8 cellular contexts compared by ENCODE assay signal in the genomic region with DNA sequence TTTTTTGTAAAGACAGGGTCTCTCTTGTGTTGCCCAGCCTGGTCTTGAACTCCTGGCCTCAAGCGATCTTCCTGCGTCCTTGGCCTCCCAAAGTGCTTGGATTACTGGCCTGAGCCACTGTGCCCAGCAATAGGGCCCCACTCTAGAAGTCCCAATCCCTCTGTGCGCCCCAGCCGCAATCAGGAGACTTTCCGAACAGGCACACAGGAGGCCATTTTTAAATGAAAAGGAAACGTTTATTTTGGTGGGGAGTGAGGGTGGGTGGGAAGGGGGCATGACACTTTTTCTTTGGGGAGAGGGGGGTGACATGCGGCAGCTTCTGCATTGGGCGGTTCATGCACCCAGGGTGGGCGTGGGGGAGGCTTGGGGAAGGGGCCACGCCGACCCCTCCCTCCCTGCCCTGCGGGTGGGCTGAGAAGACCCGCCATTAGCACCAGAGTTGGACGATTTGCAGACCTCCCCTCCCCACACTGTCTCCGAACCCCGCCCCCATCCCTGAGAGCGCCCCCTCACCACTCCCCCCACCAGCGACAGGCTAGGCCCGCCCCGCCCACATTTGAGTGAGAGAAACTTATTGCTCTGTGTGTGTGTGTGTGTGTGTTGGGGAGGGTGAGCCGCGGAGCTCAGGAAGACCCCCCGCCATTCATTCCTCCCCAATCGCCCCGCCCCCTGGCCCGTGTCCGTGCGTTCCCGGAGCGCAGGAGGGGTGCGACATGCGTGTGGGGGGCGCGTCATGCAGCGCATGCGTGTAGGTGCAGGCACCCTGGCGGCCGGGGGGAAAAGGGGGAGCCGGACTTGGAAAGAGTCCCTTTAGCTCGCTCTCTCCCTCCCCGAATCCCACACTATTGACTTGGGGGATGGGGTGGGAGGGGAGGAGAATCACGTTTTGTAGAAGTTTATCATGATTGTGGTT. TPM values are rescaled to one million over a fixed set of nuclear protein-coding genes. Genes with fewer than 3 reads are reported as not detected.
A peak's percentile ranks its signal among the peaks of the same experiment; 100 is the strongest.
DNase-seq lines count a peak whose midpoint lies in the region; ATAC-seq, FAIRE-seq and TF ChIP-seq lines count a peak whose summit lies in the region.

No MANE protein-coding gene starts in this region.

- peak; percentile 93 for FAIRE-seq in HTR-8/SVneo (lab: Jason Lieb, UNC)

- peaks cover 64% of the 10 kb centered on the region for H3K27me3 Mint-ChIP-seq in CD8-positive, alpha-beta T cell (ENCODE audit: low read depth)

- peak; percentile 29 for ATAC-seq in CD8-positive, alpha-beta T cell
- ATAC-seq in GM18502 (IDR thresholded peaks at IDR 0.05; ENCODE audit: poor library complexity, unreplicated experiment) (no peak), HG02588 (IDR thresholded peaks at IDR 0.05; ENCODE audit: unreplicated experiment) (no peak)

- H3K9me3 ChIP-seq in CD8-positive, alpha-beta T cell (ENCODE audit: low read length) = no peaks in the 10 kb centered on the region

- H3K4me1 Mint-ChIP-seq in CD8-positive, alpha-beta T cell (ENCODE audit: low read depth) = peaks cover 15% of the 10 kb centered on the region

- no peaks in the 10 kb centered on the region for H3K9me3 Mint-ChIP-seq in CD8-positive, alpha-beta T cell

- H3K36me3 ChIP-seq in CD8-positive, alpha-beta T cell (ENCODE audit: insufficient read depth, low read length) = no peaks in the 10 kb centered on the region

- H3K27ac ChIP-seq in CD8-positive, alpha-beta T cell (ENCODE audit: low read depth, low read length) = no peak overlapping the region
- no peak overlapping the region for H3K27ac ChIP-seq in coronary artery

- TF ChIP-seq CTCF in CD8-positive, alpha-beta T cell (IDR thresholded peaks at IDR 0.05) = no peak
- no peak for TF ChIP-seq CTCF in coronary artery (IDR thresholded peaks at IDR 0.05)

- H3K4me1 ChIP-seq in CD8-positive, alpha-beta T cell (ENCODE audit: insufficient read depth, low read length) = peaks cover 12% of the 10 kb centered on the region

- CTCF ChIA-PET in CD8-positive, alpha-beta T cell (lab: Charles Lee) = no interaction called here

- no peak overlapping the region for H3K27ac Mint-ChIP-seq in CD8-positive, alpha-beta T cell

- intact Hi-C loops in CD8-positive, alpha-beta T cell (cut with DNase I, micrococcal nuclease) = no loop called here

- in situ Hi-C loops in SK-MEL-5 (cut with HindIII; ENCODE audit: low pct_unique_long_range_greater_than_20kb, low sequenced_read_pairs) = no loop called here

- no peak for DNase-seq in CD8-positive, alpha-beta T cell
- DNase-seq in HTR-8/SVneo (ENCODE audit: insufficient read length, low spot score) (peak; percentile 91), SK-MEL-5 (ENCODE audit: low read depth, low spot score) (peak; percentile 70), kidney tubule cell (ENCODE audit: low spot score) (peak; percentile 27), coronary artery (ENCODE audit: low spot score) (no peak), mesenteric fat pad (ENCODE audit: low spot score) (no peak)

- POLR2A ChIA-PET in CD8-positive, alpha-beta T cell (lab: Charles Lee) = no interaction called here

- peaks cover 27% of the 10 kb centered on the region for H3K27me3 ChIP-seq in CD8-positive, alpha-beta T cell (ENCODE audit: insufficient read depth, low read length)

- H3K4me3 ChIP-seq in CD8-positive, alpha-beta T cell (ENCODE audit: low read depth, low read length) = no peak overlapping the region
- no peak overlapping the region for H3K4me3 ChIP-seq in coronary artery

- no peak overlapping the region for H3K4me3 Mint-ChIP-seq in CD8-positive, alpha-beta T cell

- H3K36me3 Mint-ChIP-seq in CD8-positive, alpha-beta T cell = no peaks in the 10 kb centered on the region

RNA-seq across cellular contexts. Expression of a gene that starts 17.2 kb away (rescaled TPM):
- total RNA-seq in CD8-positive, alpha-beta T cell = under 1 TPM; 0.08 to 0.39 TPM
- total RNA-seq in SK-MEL-5 (2014; rRNA removed; shearing (Covaris generic)) = 0.55 and 0.59 TPM in 2 replicates
- polyA plus RNA-seq in SK-MEL-5 (2015; cell fraction: cytosol; rRNA removed) = 1.9 and 2.2 TPM in 2 replicates
- polyA plus RNA-seq in SK-MEL-5 (2015; cell fraction: nucleus; rRNA removed) = 4.7 and 7.8 TPM in 2 replicates
- total RNA-seq in mesenteric fat pad = 1.6 TPM

RNA-seq across cellular contexts. Expression of a gene that starts 53.5 kb away (rescaled TPM):
- total RNA-seq in CD8-positive, alpha-beta T cell = under 1 TPM in 1 of 2 experiments, not detected in 1; 1.00 TPM
- total RNA-seq in SK-MEL-5 (2014; rRNA removed; shearing (Covaris generic)) = 0.13 and 0.48 TPM in 2 replicates
- polyA plus RNA-seq in SK-MEL-5 (2015; cell fraction: cytosol; rRNA removed) = 0.11 TPM in 1 of 2 replicates, not detected in the other
- polyA plus RNA-seq in SK-MEL-5 (2015; cell fraction: nucleus; rRNA removed) = 7.4 and 15.5 TPM in 2 replicates
- total RNA-seq in mesenteric fat pad = 0.22 TPM

Comparison
In these comparisons a context has a peak if more than half of its experiments do, and no peak if none do; other contexts are left out.
1. DNase-seq: peak in HTR-8/SVneo (single experiment), SK-MEL-5 (single experiment) and kidney tubule cell (single experiment); none in CD8-positive, alpha-beta T cell (0 of 7), coronary artery (single experiment) and mesenteric fat pad (single experiment).